ENCODE assay signal across 21 cellular contexts in genomic region chr13:96011291-96011875, GRCh38.
DNase-seq lines count a peak whose midpoint lies in the region; TF ChIP-seq lines count a peak whose summit lies in the region.
"Had no signal": no experiment of that assay in that cellular context is flagged by ENCODE, and none has a peak within 500 bp of the region (broad histone marks: within the 10 kb centered on the region; RNA-seq: fewer than 3 reads in every experiment).

No MANE protein-coding gene starts in this region.

- DNase-seq in GM03348 (ENCODE audit: low spot score) (peak; percentile 6), HFF-Myc (ENCODE audit: extremely low read depth, low read depth) (peak; percentile 21), brain pericyte (ENCODE audit: low read depth, low spot score) (peak; percentile 10), NOMO-1 treated with DMSO at 0.1 percent for 48 hours (lab: John Stamatoyannopoulos, UW; ENCODE audit: unreplicated experiment) (no peak), NCI-H2227 treated with DMSO at 0.1 percent for 48 hours (lab: John Stamatoyannopoulos, UW) (no peak)
- DNase-seq in activated T-cell treated with anti-CD3 and anti-CD28 coated beads, Interleukin-2, amount 50 U/mL, for 48 hours, result no peak
- DNase-seq: activated CD4-positive, alpha-beta T cell treated with anti-CD3 and anti-CD28 coated beads for 36 hours; CD4-positive, CD25-positive, alpha-beta regulatory T cell; DMS153; foreskin melanocyte; kidney; lower lobe of right lung; NCI-H2081; NCI-H524 treated with DMSO at 0.1 percent for 48 hours; small intestine; stimulated activated naive CD4-positive, alpha-beta T cell; T-cell had no signal

- H3K4me3 ChIP-seq in HFF-Myc (replicated peaks; ENCODE audit: low read depth, low read length), result no peak overlapping the region
- H3K4me3 ChIP-seq: lower lobe of right lung had no signal

- H3K4me1 Mint-ChIP-seq in nephron, result peaks cover 7% of the 10 kb centered on the region
- H3K4me1 Mint-ChIP-seq: activated CD4-positive, alpha-beta T cell treated with anti-CD3 and anti-CD28 coated beads for 36 hours; activated naive CD4-positive, alpha-beta T cell treated with anti-CD3 and anti-CD28 coated beads, Interleukin-2, amount 50 U/mL, for 24 hours; brain; CD4-positive, CD25-positive, alpha-beta regulatory T cell; T-cell had no signal

- TF ChIP-seq CTCF in HFF-Myc (IDR thresholded peaks at IDR 0.05; ENCODE audit: low read depth, low read length, missing control alignments) (no peak), nephron (IDR thresholded peaks at IDR 0.05; ENCODE audit: unreplicated experiment in 3 of 3) (no peak)

- H3K9me3 Mint-ChIP-seq in nephron, result peaks cover 27% of the 10 kb centered on the region
- H3K9me3 Mint-ChIP-seq: activated T-helper 1 cell treated with anti-CD3 and anti-CD28 coated beads, Interleukin-12 subunit alpha, Interleukin-12 subunit beta, Interleukin-2, Interleukin-4 antibody, amounts not matched to agents 30 ng/mL and 10 ng/mL and 1 ng/mL, durations not matched to agents 14 hours and 24 hours and 36 hours had no signal

- peak overlapping the region; percentile 62 to 66 (median 65) for H3K27ac Mint-ChIP-seq in nephron
- H3K27ac Mint-ChIP-seq: activated CD4-positive, alpha-beta T cell treated with anti-CD3 and anti-CD28 coated beads for 36 hours; activated naive CD4-positive, alpha-beta T cell treated with anti-CD3 and anti-CD28 coated beads, Interleukin-2, amount 50 U/mL, for 24 hours; activated T-helper 1 cell treated with anti-CD3 and anti-CD28 coated beads, Interleukin-12 subunit alpha, Interleukin-12 subunit beta, Interleukin-2, Interleukin-4 antibody, amounts not matched to agents 30 ng/mL and 10 ng/mL and 1 ng/mL, durations not matched to agents 14 hours and 24 hours and 36 hours; CD4-positive, CD25-positive, alpha-beta regulatory T cell; T-cell had no signal

- H3K36me3 Mint-ChIP-seq in nephron (ENCODE audit: low read depth), result peaks cover 56% of the 10 kb centered on the region
- H3K36me3 Mint-ChIP-seq: activated naive CD4-positive, alpha-beta T cell treated with anti-CD3 and anti-CD28 coated beads, Interleukin-2, amount 50 U/mL, for 24 hours; CD4-positive, CD25-positive, alpha-beta regulatory T cell; T-cell had no signal

- no peaks in the 10 kb centered on the region for H3K27me3 Mint-ChIP-seq in nephron (ENCODE audit: low read depth)
- H3K27me3 Mint-ChIP-seq: activated CD4-positive, alpha-beta T cell treated with anti-CD3 and anti-CD28 coated beads for 36 hours; activated naive CD4-positive, alpha-beta T cell treated with anti-CD3 and anti-CD28 coated beads, Interleukin-2, amount 50 U/mL, for 24 hours; brain; CD4-positive, CD25-positive, alpha-beta regulatory T cell; T-cell had no signal

- H3K4me3 Mint-ChIP-seq in nephron, result no peak overlapping the region
- H3K4me3 Mint-ChIP-seq: activated CD4-positive, alpha-beta T cell treated with anti-CD3 and anti-CD28 coated beads for 36 hours; activated naive CD4-positive, alpha-beta T cell treated with anti-CD3 and anti-CD28 coated beads, Interleukin-2, amount 50 U/mL, for 24 hours; activated T-helper 1 cell treated with anti-CD3 and anti-CD28 coated beads, Interleukin-12 subunit alpha, Interleukin-12 subunit beta, Interleukin-2, Interleukin-4 antibody, amounts not matched to agents 30 ng/mL and 10 ng/mL and 1 ng/mL, durations not matched to agents 14 hours and 24 hours and 36 hours; brain; CD4-positive, CD25-positive, alpha-beta regulatory T cell; T-cell had no signal

Comparison
In these comparisons a context has a peak if more than half of its experiments do, and no peak if none do; other contexts are left out.
1. DNase-seq: peak in GM03348 (single experiment), HFF-Myc (single experiment) and brain pericyte (single experiment); none in NOMO-1 treated with DMSO at 0.1 percent for 48 hours (single experiment), activated T-cell treated with anti-CD3 and anti-CD28 coated beads, Interleukin-2, amount 50 U/mL, for 48 hours (0 of 2) and NCI-H2227 treated with DMSO at 0.1 percent for 48 hours (single experiment).